Comparison of ENCODE assay signal across 8 cellular contexts in the genomic region with DNA sequence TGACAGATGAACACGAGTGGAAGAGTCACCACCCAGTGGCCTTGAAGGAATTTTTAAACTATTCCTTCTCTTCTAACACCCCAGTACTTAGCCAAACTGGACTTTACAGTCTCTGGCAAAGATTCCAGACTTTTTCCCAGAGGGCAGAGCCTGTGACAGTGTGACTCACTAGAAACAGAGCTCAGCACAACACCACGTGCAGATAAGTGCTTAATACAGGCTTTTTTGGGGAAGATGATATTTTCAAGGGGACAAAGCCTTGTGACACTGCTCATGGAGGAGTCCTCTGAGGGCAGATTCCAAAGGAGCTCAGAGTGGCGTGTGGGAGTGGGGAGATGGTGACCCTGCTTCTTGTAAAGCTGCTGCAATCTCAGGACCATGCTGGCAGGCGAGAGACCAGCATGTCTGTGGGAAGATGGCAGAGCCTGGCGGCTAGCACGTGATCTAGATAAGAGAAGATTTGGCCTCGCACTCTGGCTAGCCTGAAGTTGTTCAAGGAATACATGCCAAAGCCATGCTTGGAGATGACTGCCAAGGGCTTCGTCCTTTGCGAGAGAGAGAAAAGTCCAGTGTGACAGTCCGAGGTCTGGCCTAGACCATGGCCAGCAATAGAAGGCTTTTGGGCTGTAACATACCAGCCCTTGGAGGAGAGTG. TPM values are rescaled to one million over a fixed set of nuclear protein-coding genes. Genes with fewer than 3 reads are reported as not detected.
DNase-seq lines count a peak whose midpoint lies in the region; ATAC-seq lines count a peak whose summit lies in the region.

No MANE protein-coding gene starts in this region.

- no peaks in the 10 kb centered on the region for H3K36me3 ChIP-seq in muscle layer of duodenum (ENCODE audit: control insufficient read depth in 1 of 2, insufficient read depth in 2 of 2, low read length in 2 of 2)

- DNase-seq in AG20443 (ENCODE audit: low spot score) (peak; percentile 71), M059J (ENCODE audit: low read depth) (peak; percentile 92), NCI-H82 treated with DMSO at 0.1 percent for 48 hours (lab: John Stamatoyannopoulos, UW; ENCODE audit: unreplicated experiment) (no peak), SHP77 treated with DMSO at 0.1 percent for 48 hours (lab: John Stamatoyannopoulos, UW) (no peak), NCI-H748 treated with DMSO at 0.1 percent for 48 hours (lab: John Stamatoyannopoulos, UW) (no peak)

- H3K4me1 ChIP-seq in muscle layer of duodenum (ENCODE audit: control insufficient read depth in 1 of 2, insufficient read depth in 2 of 2, low read length in 2 of 2) = peaks cover 0 to 11% of the 10 kb centered on the region in 2 donors

- no peaks in the 10 kb centered on the region for H3K27me3 ChIP-seq in muscle layer of duodenum (ENCODE audit: low read depth, low read length)

- H3K27ac ChIP-seq in cingulate gyrus (ENCODE audit: low read depth, low read length) (peak overlapping the region; percentile 55), muscle layer of duodenum (ENCODE audit: low read length) (peak overlapping the region; percentile 75)

- no peak for ATAC-seq in GM18909 (IDR thresholded peaks at IDR 0.05; ENCODE audit: poor library complexity, unreplicated experiment)

- no peak overlapping the region for H3K4me3 ChIP-seq in muscle layer of duodenum (ENCODE audit: low read depth in 1 of 2, low read length in 2 of 2)

- no peaks in the 10 kb centered on the region for H3K9me3 ChIP-seq in muscle layer of duodenum (ENCODE audit: control insufficient read depth in 1 of 2, low read length in 2 of 2)

RNA-seq across cellular contexts. Expression of a gene that starts 2.4 kb away (rescaled TPM):
- 0.42 and 1.1 TPM in 2 replicates for total RNA-seq in M059J (2014; rRNA removed; shearing (Covaris generic))

RNA-seq across cellular contexts. Expression of a gene that starts 8.5 kb away (rescaled TPM):
- 39.0 and 69.2 TPM in 2 replicates for total RNA-seq in M059J (2014; rRNA removed; shearing (Covaris generic))

Comparison
In these comparisons a context has a peak if more than half of its experiments do, and no peak if none do; other contexts are left out.
1. DNase-seq: peak in AG20443 (single experiment) and M059J (single experiment); none in NCI-H82 treated with DMSO at 0.1 percent for 48 hours (single experiment), SHP77 treated with DMSO at 0.1 percent for 48 hours (single experiment) and NCI-H748 treated with DMSO at 0.1 percent for 48 hours (single experiment).